Comparison of ENCODE assay signal across 8 cellular contexts in genomic region chr16:82061861-82062525, GRCh38. TPM values are rescaled to one million over a fixed set of nuclear protein-coding genes. Genes with fewer than 3 reads are reported as not detected.
DNase-seq lines count a peak whose midpoint lies in the region; TF ChIP-seq lines count a peak whose summit lies in the region.

No MANE protein-coding gene starts in this region.

- H3K27ac Mint-ChIP-seq in endothelial cell (ENCODE audit: unreplicated experiment): no peak overlapping the region
- H3K27ac Mint-ChIP-seq in progenitor cell of endocrine pancreas: no peak overlapping the region

- H3K9me3 Mint-ChIP-seq in endothelial cell (ENCODE audit: unreplicated experiment) (no peaks in the 10 kb centered on the region), progenitor cell of endocrine pancreas (ENCODE audit: low read depth) (peaks cover 4% of the 10 kb centered on the region)

- H3K27me3 Mint-ChIP-seq in endothelial cell (ENCODE audit: unreplicated experiment) (no peaks in the 10 kb centered on the region), progenitor cell of endocrine pancreas (no peaks in the 10 kb centered on the region)

- TF ChIP-seq CTCF in endothelial cell (IDR thresholded peaks at IDR 0.05; ENCODE audit: unreplicated experiment) (peak; percentile 57), progenitor cell of endocrine pancreas (IDR thresholded peaks at IDR 0.05; ENCODE audit: unreplicated experiment) (peak; percentile 54)

- no peak overlapping the region for H3K4me3 Mint-ChIP-seq in endothelial cell (ENCODE audit: unreplicated experiment)
- no peak overlapping the region for H3K4me3 Mint-ChIP-seq in progenitor cell of endocrine pancreas (ENCODE audit: low read depth)

- DNase-seq in SIG-M5 treated with dmso at 0.1 percent for 504 hours (lab: John Stamatoyannopoulos, UW; ENCODE audit: unreplicated experiment): peak; percentile 32
- DNase-seq in SIG-M5 (lab: John Stamatoyannopoulos, UW): no peak
- DNase-seq in NCI-H2107 (lab: John Stamatoyannopoulos, UW): peak; percentile 9
- DNase-seq in endothelial cell (ENCODE audit: low spot score): peak; percentile 10
- DNase-seq in progenitor cell of endocrine pancreas (ENCODE audit: low spot score, unreplicated experiment): no peak
- no peak for DNase-seq in KG1 (lab: John Stamatoyannopoulos, UW)
- DNase-seq in NK-92 (lab: John Stamatoyannopoulos, UW; ENCODE audit: unreplicated experiment): no peak
- DNase-seq in mesenteric fat pad (ENCODE audit: low spot score): no peak

- no peaks in the 10 kb centered on the region for H3K4me1 Mint-ChIP-seq in endothelial cell (ENCODE audit: unreplicated experiment)
- peaks cover 11% of the 10 kb centered on the region for H3K4me1 Mint-ChIP-seq in progenitor cell of endocrine pancreas (ENCODE audit: low read depth)

- H3K36me3 Mint-ChIP-seq in endothelial cell (ENCODE audit: low read depth, unreplicated experiment): no peaks in the 10 kb centered on the region
- no peaks in the 10 kb centered on the region for H3K36me3 Mint-ChIP-seq in progenitor cell of endocrine pancreas (ENCODE audit: insufficient read depth)

RNA-seq across cellular contexts. Expression of gene HSD17B2, which starts 26.9 kb away (rescaled TPM):
- total RNA-seq in endothelial cell (ENCODE audit: unreplicated experiment) (not detected), progenitor cell of endocrine pancreas (1.2 and 1.4 TPM in 2 replicates), mesenteric fat pad (0.71 TPM)

RNA-seq across cellular contexts. Expression of gene SDR42E1, which starts 50.7 kb away (rescaled TPM):
- 0.74 TPM for total RNA-seq in endothelial cell (ENCODE audit: unreplicated experiment)
- 0.02 and 0.04 TPM in 2 replicates for total RNA-seq in progenitor cell of endocrine pancreas
- 0.77 TPM for total RNA-seq in mesenteric fat pad

Comparison
In these comparisons a context has a peak if more than half of its experiments do, and no peak if none do; other contexts are left out.
1. DNase-seq: peak in SIG-M5 treated with dmso at 0.1 percent for 504 hours (single experiment), NCI-H2107 (single experiment) and endothelial cell (single experiment); none in SIG-M5 (single experiment), progenitor cell of endocrine pancreas (single experiment), KG1 (single experiment), NK-92 (single experiment) and mesenteric fat pad (single experiment).